ENCODE assay signal across 10 cellular contexts in genomic region chr1:211925016-211925415, GRCh38.
A peak's percentile ranks its signal among the peaks of the same experiment; 100 is the strongest.
DNase-seq lines count a peak whose midpoint lies in the region; ATAC-seq and TF ChIP-seq lines count a peak whose summit lies in the region.
"Had no signal": no experiment of that assay in that cellular context is flagged by ENCODE, and none has a peak within 500 bp of the region (broad histone marks: within the 10 kb centered on the region; RNA-seq: fewer than 3 reads in every experiment).

No MANE protein-coding gene starts in this region.

- in situ Hi-C loops in brain microvascular endothelial cell (cut with HindIII; ENCODE audit: low pct_ligation_motif_present, low sequenced_read_pairs) = no loop called here

- H3K4me3 Mint-ChIP-seq in activated CD8-positive, alpha-beta memory T cell treated with anti-CD3 and anti-CD28 coated beads, Interleukin-2, amount 10 ng/mL, durations not matched to agents 7 days and 5 days = no peak overlapping the region
- no peak overlapping the region for H3K4me3 Mint-ChIP-seq in stimulated activated effector memory CD8-positive, alpha-beta T cell treated with anti-CD3 and anti-CD28 coated beads, Interleukin-12 subunit alpha, Interleukin-12 subunit beta, amount 100 ng/mL, for 72 hours

- CTCF ChIA-PET in activated CD8-positive, alpha-beta memory T cell treated with anti-CD3 and anti-CD28 coated beads, Interleukin-2, amount 10 ng/mL, durations not matched to agents 7 days and 5 days (lab: Charles Lee) = interaction anchor here (1.0 to 1.2 kb wide), 2 partner anchors 227 kb away, joined by 3 to 4 read pairs; no protein-coding TSS in a partner anchor

- H3K27me3 ChIP-seq in brain microvascular endothelial cell (replicated peaks) = no peaks in the 10 kb centered on the region

- no peaks in the 10 kb centered on the region for H3K36me3 ChIP-seq in brain microvascular endothelial cell (replicated peaks)

- H3K4me3 ChIP-seq in brain microvascular endothelial cell (ENCODE audit: low read depth, low read length) = no peak overlapping the region
- H3K4me3 ChIP-seq: psoas muscle, SK-N-MC had no signal

- no peak overlapping the region for H3K27ac ChIP-seq in brain microvascular endothelial cell
- H3K27ac ChIP-seq: psoas muscle, SK-N-MC had no signal

- no peak for ATAC-seq in activated CD8-positive, alpha-beta memory T cell treated with anti-CD3 and anti-CD28 coated beads, Interleukin-2, amount 10 ng/mL, durations not matched to agents 7 days and 5 days
- peak; percentile 80 for ATAC-seq in stimulated activated effector memory CD8-positive, alpha-beta T cell treated with anti-CD3 and anti-CD28 coated beads, Interleukin-12 subunit alpha, Interleukin-12 subunit beta, amount 100 ng/mL, for 72 hours
- no peak for ATAC-seq in GM21360 (IDR thresholded peaks at IDR 0.05; ENCODE audit: unreplicated experiment)
- ATAC-seq in GM21390 (IDR thresholded peaks at IDR 0.05; ENCODE audit: unreplicated experiment) = no peak

- H3K27me3 Mint-ChIP-seq in activated CD8-positive, alpha-beta memory T cell treated with anti-CD3 and anti-CD28 coated beads, Interleukin-2, amount 10 ng/mL, durations not matched to agents 7 days and 5 days = peaks cover 6% of the 10 kb centered on the region

- no peak for TF ChIP-seq CTCF in brain microvascular endothelial cell (IDR thresholded peaks at IDR 0.05; ENCODE audit: low read depth, low read length, missing control alignments)

- peak; percentile 43 for DNase-seq in activated CD8-positive, alpha-beta memory T cell treated with anti-CD3 and anti-CD28 coated beads, Interleukin-2, amount 10 ng/mL, durations not matched to agents 7 days and 5 days
- no peak for DNase-seq in activated CD8-positive, alpha-beta memory T cell treated with anti-CD3 and anti-CD28 coated beads, Interleukin-2, amount 50 U/mL, for 4 hours
- DNase-seq in NCI-H2081 (lab: John Stamatoyannopoulos, UW) = peak; percentile 73 to 88
- peak; percentile 88 for DNase-seq in SW480 (ENCODE audit: low spot score)
- no peak for DNase-seq in stimulated activated effector memory CD8-positive, alpha-beta T cell treated with anti-CD3 and anti-CD28 coated beads, Interleukin-12 subunit alpha, Interleukin-12 subunit beta, amount 100 ng/mL, for 72 hours (ENCODE audit: low spot score in 2 of 2)
- no peak for DNase-seq in brain microvascular endothelial cell
- DNase-seq: psoas muscle had no signal

- H3K4me1 Mint-ChIP-seq in activated CD8-positive, alpha-beta memory T cell treated with anti-CD3 and anti-CD28 coated beads, Interleukin-2, amount 10 ng/mL, durations not matched to agents 7 days and 5 days = no peaks in the 10 kb centered on the region
- H3K4me1 Mint-ChIP-seq in stimulated activated effector memory CD8-positive, alpha-beta T cell treated with anti-CD3 and anti-CD28 coated beads, Interleukin-12 subunit alpha, Interleukin-12 subunit beta, amount 100 ng/mL, for 72 hours = no peaks in the 10 kb centered on the region

- no peaks in the 10 kb centered on the region for H3K9me3 Mint-ChIP-seq in activated CD8-positive, alpha-beta memory T cell treated with anti-CD3 and anti-CD28 coated beads, Interleukin-2, amount 10 ng/mL, durations not matched to agents 7 days and 5 days (ENCODE audit: low read depth)
- no peaks in the 10 kb centered on the region for H3K9me3 Mint-ChIP-seq in stimulated activated effector memory CD8-positive, alpha-beta T cell treated with anti-CD3 and anti-CD28 coated beads, Interleukin-12 subunit alpha, Interleukin-12 subunit beta, amount 100 ng/mL, for 72 hours

- H3K36me3 Mint-ChIP-seq in activated CD8-positive, alpha-beta memory T cell treated with anti-CD3 and anti-CD28 coated beads, Interleukin-2, amount 10 ng/mL, durations not matched to agents 7 days and 5 days = no peaks in the 10 kb centered on the region
- no peaks in the 10 kb centered on the region for H3K36me3 Mint-ChIP-seq in stimulated activated effector memory CD8-positive, alpha-beta T cell treated with anti-CD3 and anti-CD28 coated beads, Interleukin-12 subunit alpha, Interleukin-12 subunit beta, amount 100 ng/mL, for 72 hours

- no peak overlapping the region for H3K27ac Mint-ChIP-seq in activated CD8-positive, alpha-beta memory T cell treated with anti-CD3 and anti-CD28 coated beads, Interleukin-2, amount 10 ng/mL, durations not matched to agents 7 days and 5 days
- H3K27ac Mint-ChIP-seq in stimulated activated effector memory CD8-positive, alpha-beta T cell treated with anti-CD3 and anti-CD28 coated beads, Interleukin-12 subunit alpha, Interleukin-12 subunit beta, amount 100 ng/mL, for 72 hours = no peak overlapping the region

Comparison
In these comparisons a context has a peak if more than half of its experiments do, and no peak if none do; other contexts are left out.
1. DNase-seq: peak in activated CD8-positive, alpha-beta memory T cell treated with anti-CD3 and anti-CD28 coated beads, Interleukin-2, amount 10 ng/mL, durations not matched to agents 7 days and 5 days (single experiment), NCI-H2081 (2 of 2) and SW480 (single experiment); none in activated CD8-positive, alpha-beta memory T cell treated with anti-CD3 and anti-CD28 coated beads, Interleukin-2, amount 50 U/mL, for 4 hours (single experiment), stimulated activated effector memory CD8-positive, alpha-beta T cell treated with anti-CD3 and anti-CD28 coated beads, Interleukin-12 subunit alpha, Interleukin-12 subunit beta, amount 100 ng/mL, for 72 hours (0 of 2) and brain microvascular endothelial cell (single experiment).